In genomic region chr14:35438910-35439713, GRCh38 we compare ENCODE assay signal across 1 cellular context.
TF ChIP-seq lines count a peak whose summit lies in the region.

No MANE protein-coding gene starts in this region.

TF ChIP-seq in HepG2, 621 proteins besides CTCF, POLR2A, EP300 and RAD21 (continued from another document):
- TF ChIP-seq ZNF136 (CRISPR knock-in tag; IDR thresholded peaks at IDR 0.05; ENCODE audit: low read depth) = 0 out of 2 replicates have a peak, but pooled peaks have one; percentile 21
- TF ChIP-seq SMARCE1 (IDR thresholded peaks at IDR 0.05; ENCODE audit: borderline replicate concordance) = no peak
- no peak for TF ChIP-seq NR2F6 (IDR thresholded peaks at IDR 0.05)
- no peak for TF ChIP-seq NR2F6 (CRISPR knock-in tag; IDR thresholded peaks at IDR 0.05)
